In genomic region chr22:23603266-23603665, GRCh38 we compare ENCODE assay signal across 33 cellular contexts. TPM values are rescaled to one million over a fixed set of nuclear protein-coding genes. Genes with fewer than 3 reads are reported as not detected.
"Had no signal": no experiment of that assay in that cellular context is flagged by ENCODE, and none has a peak within 500 bp of the region (broad histone marks: within the 10 kb centered on the region; RNA-seq: fewer than 3 reads in every experiment).

No MANE protein-coding gene starts in this region.

- H3K27me3 ChIP-seq: body of pancreas had no signal

- H3K36me3 ChIP-seq: esophagus squamous epithelium, gastroesophageal sphincter, heart right ventricle had no signal

- H3K27ac ChIP-seq: body of pancreas, epithelial cell of prostate, esophagus squamous epithelium, gastroesophageal sphincter, heart right ventricle had no signal

- DNase-seq: activated CD4-positive, alpha-beta memory T cell treated with anti-CD3 and anti-CD28 coated beads, Interleukin-2, amount 10 ng/mL, durations not matched to agents 7 days and 5 days; activated CD4-positive, alpha-beta T cell treated with anti-CD3 and anti-CD28 coated beads for 1 hour; activated CD4-positive, alpha-beta T cell treated with anti-CD3 and anti-CD28 coated beads for 4 hours; activated CD4-positive, alpha-beta T cell treated with anti-CD3 and anti-CD28 coated beads, Interleukin-2, amount 10 ng/mL, durations not matched to agents 7 days and 5 days; activated CD4-positive, alpha-beta T cell treated with anti-CD3 and anti-CD28 coated beads, Interleukin-2, amount 50 U/mL, for 4 hours; activated CD8-positive, alpha-beta memory T cell treated with anti-CD3 and anti-CD28 coated beads, Interleukin-2, amount 50 U/mL, for 48 hours; activated effector memory CD4-positive, alpha-beta T cell treated with Interleukin-2 at 50 U/mL for 16 hours; activated gamma-delta T cell treated with Interleukin-2 at 50 U/mL for 16 hours; activated naive CD4-positive, alpha-beta T cell treated with anti-CD3 and anti-CD28 coated beads, Interleukin-2, amount 50 U/mL, for 16 hours; activated naive CD4-positive, alpha-beta T cell treated with Interleukin-2 at 50 U/mL for 16 hours; activated T-cell treated with anti-CD3 and anti-CD28 coated beads for 4 hours; activated T-cell treated with anti-CD3 and anti-CD28 coated beads, Interleukin-2, amount 50 U/mL, for 24 hours; activated T-cell treated with anti-CD3 and anti-CD28 coated beads, Interleukin-2, amount 50 U/mL, for 72 hours; amygdala; aorta; body of pancreas; caudate nucleus; cortex of kidney; dermis blood vessel endothelial cell; effector CD8-positive, alpha-beta T cell; esophagus squamous epithelium; foreskin melanocyte; heart right ventricle; T-helper 2 cell had no signal

- ATAC-seq: activated T-cell treated with anti-CD3 and anti-CD28 coated beads, Interleukin-2, amount 50 U/mL, for 72 hours; body of pancreas; gastroesophageal sphincter; WTC11 had no signal

- H3K9me3 ChIP-seq: body of pancreas, esophagus squamous epithelium, gastroesophageal sphincter, heart right ventricle had no signal

- H3K4me3 ChIP-seq: body of pancreas, esophagus squamous epithelium, gastroesophageal sphincter, heart right ventricle had no signal

RNA-seq across cellular contexts. Expression of gene IGLL1, which starts 23.2 kb away (rescaled TPM):
- total RNA-seq: activated CD4-positive, alpha-beta T cell treated with anti-CD3 and anti-CD28 coated beads, Interleukin-2, amount 10 ng/mL, durations not matched to agents 7 days and 5 days; activated T-cell treated with anti-CD3 and anti-CD28 coated beads, Interleukin-2, amount 50 U/mL, for 72 hours; aorta; body of pancreas; chondrocyte; dermis blood vessel endothelial cell; endothelial cell of umbilical vein; esophagus squamous epithelium; fibroblast of lung; fibroblast of villous mesenchyme; gastroesophageal sphincter; glomerular endothelial cell; heart right ventricle; T-helper 1 cell treated with Interleukin-12 subunit alpha and Interleukin-12 subunit beta and Interleukin-4 antibody, amounts not matched to agents 30 ng/mL and 1 ng/mL, for 36 hours; WTC11 had no signal

RNA-seq across cellular contexts. Expression of gene DRICH1, which starts 28.9 kb away (rescaled TPM):
- total RNA-seq: body of pancreas, chondrocyte, endothelial cell of umbilical vein, fibroblast of lung, glomerular endothelial cell, heart right ventricle had no signal
